ENCODE assay signal across 17 cellular contexts in the genomic region with DNA sequence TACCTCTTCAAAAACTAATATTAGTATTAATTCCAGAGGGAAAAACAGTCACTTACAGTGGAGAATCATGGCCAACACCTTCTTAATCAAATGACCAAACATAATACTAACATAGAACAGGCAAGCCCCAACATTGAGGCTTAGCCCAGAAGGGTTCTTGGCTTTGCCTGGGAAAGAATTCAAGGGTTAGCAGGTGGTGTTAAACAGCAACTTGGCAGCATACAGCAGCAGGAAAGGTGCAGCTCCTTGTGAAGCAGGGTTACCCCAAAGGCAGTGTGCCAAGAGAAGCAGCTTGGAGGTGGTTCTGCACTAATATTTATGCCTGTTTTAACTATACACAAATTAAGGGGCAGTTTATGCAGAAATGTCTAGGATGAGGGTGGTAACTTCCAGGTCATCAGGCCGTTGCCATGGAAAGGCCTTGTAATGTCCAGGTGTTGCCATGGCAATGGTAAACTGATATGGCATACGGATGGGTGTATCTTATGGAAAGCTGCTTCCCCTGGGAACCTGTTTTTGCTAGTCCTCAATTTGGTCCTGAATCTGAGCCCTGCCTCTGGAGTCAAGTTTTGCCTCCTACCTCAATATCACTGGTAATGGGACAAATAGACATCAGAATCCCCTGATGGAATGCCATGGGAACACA. TPM values are rescaled to one million over a fixed set of nuclear protein-coding genes. Genes with fewer than 3 reads are reported as not detected.
DNase-seq lines count a peak whose midpoint lies in the region; ATAC-seq and TF ChIP-seq lines count a peak whose summit lies in the region.
"Had no signal": no experiment of that assay in that cellular context is flagged by ENCODE, and none has a peak within 500 bp of the region (broad histone marks: within the 10 kb centered on the region; RNA-seq: fewer than 3 reads in every experiment).

No MANE protein-coding gene starts in this region.

- TF ChIP-seq CTCF in CD8-positive, alpha-beta T cell (IDR thresholded peaks at IDR 0.05) = no peak

- no peaks in the 10 kb centered on the region for H3K36me3 ChIP-seq in ectodermal cell (ENCODE audit: control insufficient read depth, insufficient read depth, low read length)
- no peaks in the 10 kb centered on the region for H3K36me3 ChIP-seq in CD8-positive, alpha-beta T cell (ENCODE audit: insufficient read depth, low read length)
- H3K36me3 ChIP-seq: gastrocnemius medialis, upper lobe of left lung had no signal

- CTCF ChIA-PET in CD8-positive, alpha-beta T cell (lab: Charles Lee) = no interaction called here

- no peak overlapping the region for H3K4me3 ChIP-seq in ectodermal cell (ENCODE audit: insufficient read depth, low read depth, low read length)
- H3K4me3 ChIP-seq in CD8-positive, alpha-beta T cell (ENCODE audit: low read depth, low read length) = no peak overlapping the region
- H3K4me3 ChIP-seq: gastrocnemius medialis, upper lobe of left lung had no signal

- H3K36me3 Mint-ChIP-seq in CD8-positive, alpha-beta T cell = no peaks in the 10 kb centered on the region

- POLR2A ChIA-PET in CD8-positive, alpha-beta T cell (lab: Charles Lee) = no interaction called here

- WGBS in ectodermal cell, 2 experiments = 80 to 87% methylated on average over 2 of the region's 2 CpGs

- H3K27me3 ChIP-seq in ectodermal cell (ENCODE audit: control insufficient read depth, insufficient read depth, low read length, poor library complexity, severe bottlenecking) = no peaks in the 10 kb centered on the region
- no peaks in the 10 kb centered on the region for H3K27me3 ChIP-seq in CD8-positive, alpha-beta T cell (ENCODE audit: insufficient read depth, low read length)
- H3K27me3 ChIP-seq: gastrocnemius medialis, upper lobe of left lung had no signal

- H3K9me3 ChIP-seq in ectodermal cell (ENCODE audit: control insufficient read depth, low read length) = no peaks in the 10 kb centered on the region
- no peaks in the 10 kb centered on the region for H3K9me3 ChIP-seq in CD8-positive, alpha-beta T cell (ENCODE audit: low read length)
- H3K9me3 ChIP-seq: gastrocnemius medialis, upper lobe of left lung had no signal

- peaks cover 8% of the 10 kb centered on the region for H3K9me3 Mint-ChIP-seq in CD8-positive, alpha-beta T cell

- H3K27me3 Mint-ChIP-seq in CD8-positive, alpha-beta T cell (ENCODE audit: low read depth) = peaks cover 20% of the 10 kb centered on the region

- intact Hi-C loops in CD8-positive, alpha-beta T cell (cut with DNase I, micrococcal nuclease) = no loop called here

- H3K4me3 Mint-ChIP-seq in CD8-positive, alpha-beta T cell = no peak overlapping the region
- H3K4me3 Mint-ChIP-seq: activated naive CD8-positive, alpha-beta T cell treated with anti-CD3 and anti-CD28 coated beads, Interleukin-2, amount 50 U/mL, for 24 hours had no signal

- H3K4me1 ChIP-seq in ectodermal cell (ENCODE audit: control insufficient read depth, insufficient read depth, low read length) = no peaks in the 10 kb centered on the region
- no peaks in the 10 kb centered on the region for H3K4me1 ChIP-seq in CD8-positive, alpha-beta T cell (ENCODE audit: insufficient read depth, low read length)
- H3K4me1 ChIP-seq: Caco-2, gastrocnemius medialis, upper lobe of left lung had no signal

- H3K27ac Mint-ChIP-seq in CD8-positive, alpha-beta T cell = no peak overlapping the region
- H3K27ac Mint-ChIP-seq: activated naive CD8-positive, alpha-beta T cell treated with anti-CD3 and anti-CD28 coated beads, Interleukin-2, amount 50 U/mL, for 24 hours had no signal

- no peaks in the 10 kb centered on the region for H3K4me1 Mint-ChIP-seq in CD8-positive, alpha-beta T cell (ENCODE audit: low read depth)

- DNase-seq in Caki2 (ENCODE audit: low read depth) (peak; percentile 45), NCI-H1092 (lab: John Stamatoyannopoulos, UW) (peak; percentile 86), NCI-H446 treated with DMSO at 0.1 percent for 48 hours (lab: John Stamatoyannopoulos, UW) (peak; percentile 38), ecto neural progenitor cell (ENCODE audit: low spot score) (no peak), occipital lobe (lab: John Stamatoyannopoulos, UW) (no peak)
- DNase-seq in activated CD4-positive, alpha-beta T cell treated with anti-CD3 and anti-CD28 coated beads, Interleukin-2, amount 50 U/mL, for 48 hours = no peak
- DNase-seq in CD8-positive, alpha-beta T cell = no peak
- DNase-seq: activated naive CD8-positive, alpha-beta T cell treated with anti-CD3 and anti-CD28 coated beads, Interleukin-2, amount 50 U/mL, for 24 hours; activated T-cell treated with anti-CD3 and anti-CD28 coated beads for 4 hours; Caco-2; gastrocnemius medialis; NCI-H526 treated with DMSO at 0.1 percent for 48 hours; small intestine; stimulated activated naive CD4-positive, alpha-beta T cell treated with Interleukin-2 at 50 U/mL for 16 hours; upper lobe of left lung had no signal

- no peak for ATAC-seq in CD8-positive, alpha-beta T cell
- ATAC-seq: activated naive CD8-positive, alpha-beta T cell treated with anti-CD3 and anti-CD28 coated beads, Interleukin-2, amount 50 U/mL, for 24 hours; gastrocnemius medialis had no signal

- in situ Hi-C loops in Caki2 (cut with HindIII; ENCODE audit: low pct_unique_long_range_greater_than_20kb, low sequenced_read_pairs) = no loop called here

- H3K27ac ChIP-seq in ectodermal cell (ENCODE audit: insufficient read depth, low read depth, low read length, poor library complexity, severe bottlenecking) = peak overlapping the region; percentile 16
- no peak overlapping the region for H3K27ac ChIP-seq in CD8-positive, alpha-beta T cell (ENCODE audit: low read depth, low read length)
- H3K27ac ChIP-seq: gastrocnemius medialis, upper lobe of left lung had no signal

RNA-seq across cellular contexts. Expression of a gene that starts 27.2 kb away (rescaled TPM):
- total RNA-seq in Caki2 (2014; rRNA removed; shearing (Covaris generic); ENCODE audit: low replicate concordance) = 12.7 and 13.3 TPM in 2 replicates
- polyA plus RNA-seq in ectodermal cell (2013, experiment 1 of 4) = 7.0 TPM
- polyA plus RNA-seq in ectodermal cell (2013, experiment 2 of 4) = 7.2 TPM
- polyA plus RNA-seq in ectodermal cell (2013, experiment 3 of 4) = 7.3 TPM
- polyA plus RNA-seq in ectodermal cell (2013, experiment 4 of 4) = 11.0 TPM
- not detected for total RNA-seq in CD8-positive, alpha-beta T cell
- total RNA-seq in occipital lobe = 4.8 TPM
- total RNA-seq: T-helper 2 cell treated with Interferon-gamma antibody and Interleukin-4, amounts not matched to agents 100 ng/mL and 5 ng/mL, for 36 hours had no signal

RNA-seq across cellular contexts. Expression of a gene that starts 30.8 kb away (rescaled TPM):
- 29.9 and 39.0 TPM in 2 replicates for total RNA-seq in Caki2 (2014; rRNA removed; shearing (Covaris generic); ENCODE audit: low replicate concordance)
- polyA plus RNA-seq in ectodermal cell (2013, experiment 1 of 4) = 18.1 TPM
- polyA plus RNA-seq in ectodermal cell (2013, experiment 2 of 4) = 20.2 TPM
- polyA plus RNA-seq in ectodermal cell (2013, experiment 3 of 4) = 14.1 TPM
- 14.3 TPM for polyA plus RNA-seq in ectodermal cell (2013, experiment 4 of 4)
- total RNA-seq in CD8-positive, alpha-beta T cell = 10 to 100 TPM; 29.4 to 29.6 TPM
- total RNA-seq in occipital lobe = 39.8 TPM

Comparison
In these comparisons a context has a peak if more than half of its experiments do, and no peak if none do; other contexts are left out.
1. DNase-seq: peak in Caki2 (single experiment), NCI-H1092 (single experiment) and NCI-H446 treated with DMSO at 0.1 percent for 48 hours (single experiment); none in ecto neural progenitor cell (single experiment), activated CD4-positive, alpha-beta T cell treated with anti-CD3 and anti-CD28 coated beads, Interleukin-2, amount 50 U/mL, for 48 hours (0 of 2), CD8-positive, alpha-beta T cell (0 of 7) and occipital lobe (single experiment).